In the genomic region with DNA sequence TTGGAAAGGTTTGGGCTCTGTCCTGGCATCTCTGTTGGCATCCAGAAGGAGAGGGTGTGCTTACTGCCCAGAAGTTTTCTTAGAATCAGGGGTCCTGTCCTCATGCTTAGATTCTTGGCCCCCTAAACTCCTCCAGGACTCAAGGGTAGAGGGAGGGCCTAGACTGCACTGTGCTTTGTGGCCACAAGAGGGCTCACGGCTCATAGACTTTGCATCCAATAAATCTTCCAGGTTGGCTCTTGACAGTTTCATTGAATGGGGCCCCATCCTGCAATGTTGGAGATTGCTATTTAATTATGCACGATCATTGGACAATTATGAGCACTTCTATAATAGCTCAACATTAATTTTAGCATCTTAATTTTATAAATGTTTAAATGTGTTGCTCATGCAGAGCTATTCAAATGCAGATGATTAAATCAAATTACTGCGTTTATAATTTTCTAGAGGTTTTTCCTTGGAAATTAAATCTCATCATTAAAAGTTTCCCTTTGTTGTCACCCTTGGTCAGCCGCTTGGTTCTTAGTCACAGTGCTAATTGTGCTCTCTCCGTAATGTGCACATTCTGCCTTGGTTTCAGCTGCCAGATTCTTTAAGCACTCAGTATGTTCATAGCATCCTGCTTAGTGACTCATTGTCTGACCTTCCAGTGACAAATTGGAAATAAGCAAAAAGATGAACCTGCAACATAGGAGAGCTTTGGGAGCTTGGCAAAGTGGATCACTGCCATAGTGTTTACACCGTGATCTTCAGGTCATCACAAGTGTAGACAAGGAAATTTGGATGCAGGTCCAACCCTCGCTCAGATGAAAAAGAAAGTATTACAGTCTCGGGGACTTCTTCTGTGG, we compare ENCODE assay signal across 9 cellular contexts. TPM values are rescaled to one million over a fixed set of nuclear protein-coding genes. Genes with fewer than 3 reads are reported as not detected.
A peak's percentile ranks its signal among the peaks of the same experiment; 100 is the strongest.
DNase-seq lines count a peak whose midpoint lies in the region; ATAC-seq, FAIRE-seq and TF ChIP-seq lines count a peak whose summit lies in the region.
"Had no signal": no experiment of that assay in that cellular context is flagged by ENCODE, and none has a peak within 500 bp of the region (broad histone marks: within the 10 kb centered on the region; RNA-seq: fewer than 3 reads in every experiment).

No MANE protein-coding gene starts in this region.

- H3K27ac Mint-ChIP-seq in nephron progenitor cell = no peak overlapping the region
- H3K27ac Mint-ChIP-seq: T-helper 1 cell treated with Interleukin-12 subunit alpha and Interleukin-12 subunit beta and Interleukin-4 antibody, amounts not matched to agents 30 μg/mL and 1 μg/mL, for 36 hours had no signal

- H3K9me3 Mint-ChIP-seq in nephron progenitor cell = peaks cover 4% of the 10 kb centered on the region
- H3K9me3 Mint-ChIP-seq: T-helper 1 cell treated with Interleukin-12 subunit alpha and Interleukin-12 subunit beta and Interleukin-4 antibody, amounts not matched to agents 30 μg/mL and 1 μg/mL, for 36 hours had no signal

- H3K9me3 ChIP-seq in SK-N-MC (ENCODE audit: low read depth, low read length) = no peaks in the 10 kb centered on the region

- DNase-seq in CD1c-positive myeloid dendritic cell (ENCODE audit: extremely low spot score) (peak; percentile 43), GM12891 (ENCODE audit: insufficient read length, low spot score) (peak; percentile 40), HL-60 (ENCODE audit: low read depth in 1 of 2, low spot score in 1 of 2) (peak; percentile 2 to 14), SK-N-MC (ENCODE audit: low read depth, low spot score) (peak; percentile 2), erythroblast (lab: John Stamatoyannopoulos, UW) (peak; percentile 47 to 70), nephron progenitor cell (peak; percentile 54), NCI-H1436 (lab: John Stamatoyannopoulos, UW) (no peak)

- no peaks in the 10 kb centered on the region for H3K27me3 ChIP-seq in HL-60 (ENCODE audit: insufficient read depth, poor library complexity, severe bottlenecking)

- H3K27me3 Mint-ChIP-seq in nephron progenitor cell (ENCODE audit: low read depth, poor library complexity) = peaks cover 30% of the 10 kb centered on the region

- no peak overlapping the region for H3K27ac ChIP-seq in HL-60 (replicated peaks)
- H3K27ac ChIP-seq in SK-N-MC = no peak overlapping the region

- no peak overlapping the region for H3K4me3 ChIP-seq in HL-60 (replicated peaks; ENCODE audit: insufficient read depth, low read length)
- no peak overlapping the region for H3K4me3 ChIP-seq in SK-N-MC

- H3K36me3 ChIP-seq in SK-N-MC (ENCODE audit: insufficient read depth, low read length) = no peaks in the 10 kb centered on the region

- H3K36me3 Mint-ChIP-seq in nephron progenitor cell (ENCODE audit: low read depth) = no peaks in the 10 kb centered on the region

- no peak overlapping the region for H3K9ac ChIP-seq in SK-N-MC (ENCODE audit: insufficient read length)

- no peak for FAIRE-seq in GM12891 (lab: Jason Lieb, UNC)

- no peak overlapping the region for H3K4me3 Mint-ChIP-seq in nephron progenitor cell
- H3K4me3 Mint-ChIP-seq: T-helper 1 cell treated with Interleukin-12 subunit alpha and Interleukin-12 subunit beta and Interleukin-4 antibody, amounts not matched to agents 30 μg/mL and 1 μg/mL, for 36 hours had no signal

- no peak for ATAC-seq in HG02973 (IDR thresholded peaks at IDR 0.05; ENCODE audit: unreplicated experiment)

- peak; percentile 77 for TF ChIP-seq CTCF in HL-60 (IDR thresholded peaks at IDR 0.05; ENCODE audit: insufficient read depth, low read length)
- peak; percentile 83 for TF ChIP-seq CTCF in nephron progenitor cell (IDR thresholded peaks at IDR 0.05)

- TF ChIP-seq POLR2A in GM12891 (IDR thresholded peaks at IDR 0.05; ENCODE audit: low read depth, low read length) = no peak
- TF ChIP-seq POLR2A in erythroblast (IDR thresholded peaks at IDR 0.05; ENCODE audit: low read length) = no peak

- H3K4me1 Mint-ChIP-seq in nephron progenitor cell = peaks cover 6% of the 10 kb centered on the region

TF ChIP-seq in GM12891, 5 proteins besides CTCF, POLR2A, EP300 and RAD21:
- TF ChIP-seq TAF1 (IDR thresholded peaks at IDR 0.05; ENCODE audit: low read depth, low read length) = no peak

RNA-seq across cellular contexts. Expression of a gene that starts 33.5 kb away (rescaled TPM):
- not detected for polyA plus RNA-seq in GM12891 (2012; ENCODE audit: low read depth, missing spikeins)
